1 cellular context compared by ENCODE assay signal in genomic region chr6:109690740-109691687, GRCh38.
TF ChIP-seq lines count a peak whose summit lies in the region.

AK9 (minus strand) TSS chr6:109691202; CDS start chr6:109675745, 15,457 bp downstream.
FIG4 (plus strand) TSS chr6:109691296; CDS start chr6:109691436, 140 bp downstream.

TF ChIP-seq in HepG2, 621 proteins besides CTCF, POLR2A, EP300 and RAD21 (continued from another document and continues in another):
- TF ChIP-seq ZBED4 (CRISPR knock-in tag; IDR thresholded peaks at IDR 0.05; ENCODE audit: borderline replicate concordance) (0 out of 2 replicates have a peak, but pooled peaks have one; percentile 45), RBFOX2 (IDR thresholded peaks at IDR 0.05; ENCODE audit: low read depth, low read length) (peak; percentile 67), MED13 (CRISPR knock-in tag; IDR thresholded peaks at IDR 0.05) (no peak), TBL1XR1 (IDR thresholded peaks at IDR 0.05; ENCODE audit: borderline replicate concordance, low read length, partially characterized antibody) (no peak), ZNF10 (CRISPR knock-in tag; IDR thresholded peaks at IDR 0.05; ENCODE audit: borderline replicate concordance, low read depth) (no peak), ZSCAN25 (CRISPR knock-in tag; IDR thresholded peaks at IDR 0.05) (peak; percentile 49; the same call in 1 of the 2 replicates), TOE1 (CRISPR knock-in tag; IDR thresholded peaks at IDR 0.05) (no peak), ZNF101 (CRISPR knock-in tag; IDR thresholded peaks at IDR 0.05; ENCODE audit: borderline replicate concordance, low read depth) (no peak), ZMYM2 (CRISPR knock-in tag; IDR thresholded peaks at IDR 0.05) (no peak), ZNF253 (CRISPR knock-in tag; IDR thresholded peaks at IDR 0.05; ENCODE audit: borderline replicate concordance) (no peak), MATR3 (CRISPR knock-in tag; IDR thresholded peaks at IDR 0.05) (no peak), TRAFD1 (CRISPR knock-in tag; IDR thresholded peaks at IDR 0.05; ENCODE audit: borderline replicate concordance) (0 out of 2 replicates have a peak, but pooled peaks have one; percentile 33), ZNF282 (IDR thresholded peaks at IDR 0.05; ENCODE audit: partially characterized antibody) (no peak), PHF8 (CRISPR knock-in tag; IDR thresholded peaks at IDR 0.05) (peak; percentile 77), NFKB2 (CRISPR knock-in tag; IDR thresholded peaks at IDR 0.05; ENCODE audit: borderline replicate concordance) (peak; percentile 50; the same call in 1 of the 2 replicates), NFE2L1 (CRISPR knock-in tag; IDR thresholded peaks at IDR 0.05; ENCODE audit: borderline replicate concordance) (no peak), RFX1 (IDR thresholded peaks at IDR 0.05) (no peak), ARID5B (CRISPR knock-in tag; IDR thresholded peaks at IDR 0.05) (0 out of 2 replicates have a peak, but pooled peaks have one; percentile 8), HHEX (CRISPR knock-in tag; IDR thresholded peaks at IDR 0.05) (no peak), ISL2 (CRISPR knock-in tag; IDR thresholded peaks at IDR 0.05) (0 out of 2 replicates have a peak, but pooled peaks have one; percentile 20), STAT6 (CRISPR knock-in tag; IDR thresholded peaks at IDR 0.05; ENCODE audit: borderline replicate concordance) (no peak), RBAK (CRISPR knock-in tag; IDR thresholded peaks at IDR 0.05) (no peak), ZNF501 (CRISPR knock-in tag; IDR thresholded peaks at IDR 0.05) (peak; percentile 58), BHLHE40 (IDR thresholded peaks at IDR 0.05; ENCODE audit: low read length) (no peak), TERF1 (CRISPR knock-in tag; IDR thresholded peaks at IDR 0.05) (no peak), ZNF672 (CRISPR knock-in tag; IDR thresholded peaks at IDR 0.05) (no peak), ZNF567 (CRISPR knock-in tag; IDR thresholded peaks at IDR 0.05; ENCODE audit: borderline replicate concordance) (0 out of 2 replicates have a peak, but pooled peaks have one; percentile 57), SIX1 (CRISPR knock-in tag; IDR thresholded peaks at IDR 0.05; ENCODE audit: borderline replicate concordance) (no peak), MTF2 (CRISPR knock-in tag; IDR thresholded peaks at IDR 0.05; ENCODE audit: borderline replicate concordance) (no peak), ZNF382 (CRISPR knock-in tag; IDR thresholded peaks at IDR 0.05; ENCODE audit: borderline replicate concordance) (no peak), PAXIP1 (CRISPR knock-in tag; conservative IDR thresholded peaks at IDR 0.05) (0 out of 2 replicates have a peak, but pooled peaks have one; percentile 18), MTF1 (CRISPR knock-in tag; IDR thresholded peaks at IDR 0.05) (no peak), CEBPG (CRISPR knock-in tag; IDR thresholded peaks at IDR 0.05) (peak; percentile 5; the same call in 1 of the 2 replicates), MYNN (CRISPR knock-in tag; IDR thresholded peaks at IDR 0.05; ENCODE audit: low read depth) (no peak), ZIK1 (CRISPR knock-in tag; IDR thresholded peaks at IDR 0.05; ENCODE audit: borderline replicate concordance, low read depth) (no peak), HDAC2 (CRISPR knock-in tag; IDR thresholded peaks at IDR 0.05) (peak; percentile 10; the same call in 1 of the 2 replicates), ZNF616 (CRISPR knock-in tag; IDR thresholded peaks at IDR 0.05; ENCODE audit: low read depth) (no peak), ZNF547 (CRISPR knock-in tag; IDR thresholded peaks at IDR 0.05) (peak; percentile 82), ZNF607 (CRISPR knock-in tag; IDR thresholded peaks at IDR 0.05; ENCODE audit: borderline replicate concordance) (0 out of 2 replicates have a peak, but pooled peaks have one; percentile 18), ZNF274 (CRISPR knock-in tag; IDR thresholded peaks at IDR 0.05) (peak; percentile 65), SMC3 (IDR thresholded peaks at IDR 0.05; ENCODE audit: low read length) (no peak), IKZF5 (CRISPR knock-in tag; IDR thresholded peaks at IDR 0.05) (peak; percentile 39; the same call in 1 of the 2 replicates), HOXD1 (CRISPR knock-in tag; IDR thresholded peaks at IDR 0.05) (0 out of 2 replicates have a peak, but pooled peaks have one; percentile 26), ZNF550 (CRISPR knock-in tag; IDR thresholded peaks at IDR 0.05; ENCODE audit: borderline replicate concordance) (no peak), NCOA2 (CRISPR knock-in tag; IDR thresholded peaks at IDR 0.05) (no peak)
